ENCODE assay signal across 24 cellular contexts in genomic region chr10:75254739-75255138, GRCh38. TPM values are rescaled to one million over a fixed set of nuclear protein-coding genes. Genes with fewer than 3 reads are reported as not detected.
A peak's percentile ranks its signal among the peaks of the same experiment; 100 is the strongest.
DNase-seq lines count a peak whose midpoint lies in the region; ATAC-seq and TF ChIP-seq lines count a peak whose summit lies in the region.
"Had no signal": no experiment of that assay in that cellular context is flagged by ENCODE, and none has a peak within 500 bp of the region (broad histone marks: within the 10 kb centered on the region; RNA-seq: fewer than 3 reads in every experiment).

No MANE protein-coding gene starts in this region.

- H3K36me3 ChIP-seq in RWPE2 (ENCODE audit: low read depth) (no peaks in the 10 kb centered on the region), esophagus (ENCODE audit: control insufficient read depth in 2 of 2, insufficient read depth in 2 of 2, low read length in 1 of 2) (no peaks in the 10 kb centered on the region), esophagus squamous epithelium (no peaks in the 10 kb centered on the region), WERI-Rb-1 (no peaks in the 10 kb centered on the region)
- H3K36me3 ChIP-seq: BE2C, BLaER1 had no signal

- ATAC-seq in RWPE2 (ENCODE audit: low read depth): no peak
- no peak for ATAC-seq in left ventricle myocardium superior
- ATAC-seq: GM12878 had no signal

- H3K27me3 ChIP-seq in RWPE2 (ENCODE audit: insufficient read depth, poor library complexity, severe bottlenecking) (no peaks in the 10 kb centered on the region), esophagus (ENCODE audit: control insufficient read depth in 1 of 2, insufficient read depth in 2 of 2, low read length in 2 of 2) (no peaks in the 10 kb centered on the region), esophagus squamous epithelium (no peaks in the 10 kb centered on the region), WERI-Rb-1 (ENCODE audit: insufficient read depth, low read depth, severe bottlenecking) (no peaks in the 10 kb centered on the region)
- H3K27me3 ChIP-seq: BE2C, BLaER1 had no signal

- H3K27ac ChIP-seq in RWPE2 (ENCODE audit: poor library complexity, severe bottlenecking) (peak overlapping the region; percentile 67), esophagus (ENCODE audit: low read depth in 2 of 2, low read length in 1 of 2) (peak overlapping the region; percentile 77 to 79), esophagus squamous epithelium (peak overlapping the region; percentile 82 to 93 (median 83)), WERI-Rb-1 (no peak overlapping the region)
- H3K27ac ChIP-seq: BLaER1 had no signal

- no peak for DNase-seq in RWPE2 (ENCODE audit: low spot score)
- peak; percentile 38 for DNase-seq in epithelial cell of esophagus (ENCODE audit: low read depth)
- DNase-seq in esophagus squamous epithelium (lab: John Stamatoyannopoulos, UW): no peak
- DNase-seq in WERI-Rb-1: no peak
- DNase-seq in DMS53 treated with DMSO at 0.1 percent for 48 hours (lab: John Stamatoyannopoulos, UW; ENCODE audit: unreplicated experiment): no peak
- no peak for DNase-seq in left ventricle myocardium superior
- DNase-seq in germinal center (ENCODE audit: low spot score): no peak
- DNase-seq: 8988T; ACHN; BE2C; C1 segment of cervical spinal cord; CD4-positive, alpha-beta memory T cell; CD4-positive, CD25-positive, alpha-beta regulatory T cell; CD8-positive, alpha-beta memory T cell; COR-L47; DMS 273 treated with DMSO at 0.1 percent for 48 hours; DMS153; DMS79; DND-41; EL; GDM1 had no signal

- H3K4me1 ChIP-seq in RWPE2 (ENCODE audit: insufficient read depth, poor library complexity, severe bottlenecking) (peaks cover 13% of the 10 kb centered on the region), esophagus (ENCODE audit: control insufficient read depth in 2 of 2, insufficient read depth in 2 of 2, low read length in 1 of 2) (peaks cover 0 to 8% of the 10 kb centered on the region in 2 donors), esophagus squamous epithelium (peaks cover 6 to 61% (median 23%) of the 10 kb centered on the region in 3 donors)
- H3K4me1 ChIP-seq: BE2C, BLaER1 had no signal

- intact Hi-C loops in esophagus squamous epithelium (cut with DNase I): no loop called here
- intact Hi-C loops in left ventricle myocardium superior (cut with micrococcal nuclease): no loop called here

- TF ChIP-seq POLR2A in esophagus squamous epithelium (IDR thresholded peaks at IDR 0.05): no peak

- TF ChIP-seq CTCF in RWPE2 (IDR thresholded peaks at IDR 0.05; ENCODE audit: poor library complexity, severe bottlenecking) (no peak), epithelial cell of esophagus (IDR thresholded peaks at IDR 0.05; ENCODE audit: insufficient read depth, low read depth, low read length, missing control alignments) (no peak), esophagus squamous epithelium (IDR thresholded peaks at IDR 0.05) (no peak), WERI-Rb-1 (IDR thresholded peaks at IDR 0.05; ENCODE audit: low read depth, low read length) (no peak)

- H3K4me3 ChIP-seq in RWPE2 (ENCODE audit: severe bottlenecking) (no peak overlapping the region), epithelial cell of esophagus (ENCODE audit: low read length) (no peak overlapping the region), esophagus (ENCODE audit: low read depth in 1 of 2, low read length in 2 of 2) (no peak overlapping the region), esophagus squamous epithelium (no peak overlapping the region), WERI-Rb-1 (ENCODE audit: low read depth, low read length) (no peak overlapping the region)
- H3K4me3 ChIP-seq: BLaER1, GM12878 had no signal

- 68 to 80% methylated on average over 2 of the region's 2 CpGs for WGBS in esophagus, 2 donors
- WGBS in esophagus squamous epithelium, 2 donors: 64 to 70% methylated on average over 2 of the region's 2 CpGs

- peaks cover 14% of the 10 kb centered on the region for H3K9me3 ChIP-seq in RWPE2 (ENCODE audit: severe bottlenecking)
- no peaks in the 10 kb centered on the region for H3K9me3 ChIP-seq in esophagus (ENCODE audit: control insufficient read depth in 2 of 2, insufficient read depth in 1 of 2, low read depth in 1 of 2, low read length in 1 of 2)
- no peaks in the 10 kb centered on the region for H3K9me3 ChIP-seq in esophagus squamous epithelium
- peaks cover 36% of the 10 kb centered on the region for H3K9me3 ChIP-seq in WERI-Rb-1 (ENCODE audit: severe bottlenecking)
- H3K9me3 ChIP-seq: BE2C had no signal

RNA-seq across cellular contexts. Expression of gene COMTD1, which starts 19.0 kb away (rescaled TPM):
- 100 to 1,000 TPM; 153 to 185 TPM for polyA plus RNA-seq in esophagus
- total RNA-seq in esophagus squamous epithelium (100 to 1,000 TPM in 3 of 4 donors, 10 to 100 TPM in 1; 87.8 to 139 (median 111) TPM), left ventricle myocardium superior (30.8 TPM)

RNA-seq across cellular contexts. Expression of gene VDAC2, which starts 44.1 kb away (rescaled TPM):
- polyA plus RNA-seq in esophagus: 100 to 1,000 TPM; 268 to 282 TPM
- total RNA-seq in esophagus squamous epithelium: 100 to 1,000 TPM; 219 to 319 (median 285) TPM
- 493 TPM for total RNA-seq in left ventricle myocardium superior
